ENCODE assay signal across 1 cellular context in the genomic region with DNA sequence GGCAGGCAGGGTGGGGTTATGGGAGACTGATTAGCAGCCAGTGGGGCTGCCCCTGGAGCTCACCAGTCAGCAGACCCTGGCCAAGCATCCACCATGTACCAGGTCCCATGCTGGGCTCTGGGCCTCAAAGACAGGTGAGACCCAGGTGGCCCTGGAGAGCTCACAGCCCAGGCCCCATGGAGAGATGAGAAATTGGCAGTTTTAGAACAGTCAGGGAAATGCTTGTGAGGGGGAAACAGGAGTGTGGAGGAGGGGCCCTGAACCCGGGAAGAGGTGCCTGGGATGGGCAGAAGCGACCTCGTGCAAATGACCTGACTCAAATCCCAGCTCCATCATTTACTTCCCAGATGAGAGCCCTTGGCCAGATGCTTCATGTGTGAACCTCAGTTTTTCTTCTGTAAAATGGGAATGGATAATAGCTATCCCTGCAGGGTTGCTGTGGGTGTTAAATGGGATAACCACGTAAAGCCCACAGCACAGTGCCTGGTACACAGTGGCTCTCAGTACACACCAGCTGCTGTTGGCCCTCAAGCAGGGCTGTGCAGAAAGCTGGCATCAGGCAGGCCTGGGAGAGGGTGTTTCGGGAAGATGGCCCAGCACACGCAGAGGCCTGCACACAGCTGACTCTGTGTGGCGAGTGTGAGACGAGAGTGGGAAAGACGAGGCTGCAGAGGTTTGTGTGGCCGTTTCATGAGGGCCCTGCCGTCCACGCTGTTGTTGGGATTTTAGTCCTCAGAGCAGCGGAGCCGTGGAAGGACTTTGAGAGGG.
TF ChIP-seq lines count a peak whose summit lies in the region.

No MANE protein-coding gene starts in this region.

TF ChIP-seq in GM23338, 12 proteins besides CTCF, POLR2A, EP300 and RAD21 (continued from another document):
- TF ChIP-seq, protein P1, sequence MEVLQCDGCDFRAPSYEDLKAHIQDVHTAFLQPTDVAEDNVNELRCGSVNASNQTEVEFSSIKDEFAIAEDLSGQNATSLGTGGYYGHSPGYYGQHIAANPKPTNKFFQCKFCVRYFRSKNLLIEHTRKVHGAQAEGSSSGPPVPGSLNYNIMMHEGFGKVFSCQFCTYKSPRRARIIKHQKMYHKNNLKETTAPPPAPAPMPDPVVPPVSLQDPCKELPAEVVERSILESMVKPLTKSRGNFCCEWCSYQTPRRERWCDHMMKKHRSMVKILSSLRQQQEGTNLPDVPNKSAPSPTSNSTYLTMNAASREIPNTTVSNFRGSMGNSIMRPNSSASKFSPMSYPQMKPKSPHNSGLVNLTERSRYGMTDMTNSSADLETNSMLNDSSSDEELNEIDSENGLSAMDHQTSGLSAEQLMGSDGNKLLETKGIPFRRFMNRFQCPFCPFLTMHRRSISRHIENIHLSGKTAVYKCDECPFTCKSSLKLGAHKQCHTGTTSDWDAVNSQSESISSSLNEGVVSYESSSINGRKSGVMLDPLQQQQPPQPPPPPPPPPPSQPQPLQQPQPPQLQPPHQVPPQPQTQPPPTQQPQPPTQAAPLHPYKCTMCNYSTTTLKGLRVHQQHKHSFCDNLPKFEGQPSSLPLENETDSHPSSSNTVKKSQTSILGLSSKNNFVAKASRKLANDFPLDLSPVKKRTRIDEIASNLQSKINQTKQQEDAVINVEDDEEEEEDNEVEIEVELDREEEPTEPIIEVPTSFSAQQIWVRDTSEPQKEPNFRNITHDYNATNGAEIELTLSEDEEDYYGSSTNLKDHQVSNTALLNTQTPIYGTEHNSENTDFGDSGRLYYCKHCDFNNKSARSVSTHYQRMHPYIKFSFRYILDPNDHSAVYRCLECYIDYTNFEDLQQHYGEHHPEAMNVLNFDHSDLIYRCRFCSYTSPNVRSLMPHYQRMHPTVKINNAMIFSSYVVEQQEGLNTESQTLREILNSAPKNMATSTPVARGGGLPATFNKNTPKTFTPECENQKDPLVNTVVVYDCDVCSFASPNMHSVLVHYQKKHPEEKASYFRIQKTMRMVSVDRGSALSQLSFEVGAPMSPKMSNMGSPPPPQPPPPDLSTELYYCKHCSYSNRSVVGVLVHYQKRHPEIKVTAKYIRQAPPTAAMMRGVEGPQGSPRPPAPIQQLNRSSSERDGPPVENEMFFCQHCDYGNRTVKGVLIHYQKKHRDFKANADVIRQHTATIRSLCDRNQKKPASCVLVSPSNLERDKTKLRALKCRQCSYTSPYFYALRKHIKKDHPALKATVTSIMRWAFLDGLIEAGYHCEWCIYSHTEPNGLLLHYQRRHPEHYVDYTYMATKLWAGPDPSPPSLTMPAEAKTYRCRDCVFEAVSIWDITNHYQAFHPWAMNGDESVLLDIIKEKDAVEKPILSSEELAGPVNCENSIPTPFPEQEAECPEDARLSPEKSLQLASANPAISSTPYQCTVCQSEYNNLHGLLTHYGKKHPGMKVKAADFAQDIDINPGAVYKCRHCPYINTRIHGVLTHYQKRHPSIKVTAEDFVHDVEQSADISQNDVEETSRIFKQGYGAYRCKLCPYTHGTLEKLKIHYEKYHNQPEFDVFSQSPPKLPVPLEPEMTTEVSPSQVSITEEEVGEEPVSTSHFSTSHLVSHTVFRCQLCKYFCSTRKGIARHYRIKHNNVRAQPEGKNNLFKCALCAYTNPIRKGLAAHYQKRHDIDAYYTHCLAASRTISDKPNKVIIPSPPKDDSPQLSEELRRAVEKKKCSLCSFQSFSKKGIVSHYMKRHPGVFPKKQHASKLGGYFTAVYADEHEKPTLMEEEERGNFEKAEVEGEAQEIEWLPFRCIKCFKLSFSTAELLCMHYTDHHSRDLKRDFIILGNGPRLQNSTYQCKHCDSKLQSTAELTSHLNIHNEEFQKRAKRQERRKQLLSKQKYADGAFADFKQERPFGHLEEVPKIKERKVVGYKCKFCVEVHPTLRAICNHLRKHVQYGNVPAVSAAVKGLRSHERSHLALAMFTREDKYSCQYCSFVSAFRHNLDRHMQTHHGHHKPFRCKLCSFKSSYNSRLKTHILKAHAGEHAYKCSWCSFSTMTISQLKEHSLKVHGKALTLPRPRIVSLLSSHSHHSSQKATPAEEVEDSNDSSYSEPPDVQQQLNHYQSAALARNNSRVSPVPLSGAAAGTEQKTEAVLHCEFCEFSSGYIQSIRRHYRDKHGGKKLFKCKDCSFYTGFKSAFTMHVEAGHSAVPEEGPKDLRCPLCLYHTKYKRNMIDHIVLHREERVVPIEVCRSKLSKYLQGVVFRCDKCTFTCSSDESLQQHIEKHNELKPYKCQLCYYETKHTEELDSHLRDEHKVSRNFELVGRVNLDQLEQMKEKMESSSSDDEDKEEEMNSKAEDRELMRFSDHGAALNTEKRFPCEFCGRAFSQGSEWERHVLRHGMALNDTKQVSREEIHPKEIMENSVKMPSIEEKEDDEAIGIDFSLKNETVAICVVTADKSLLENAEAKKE (CRISPR knock-in tag; IDR thresholded peaks at IDR 0.05) = no peak
- no peak for TF ChIP-seq EZH2phosphoT487 (IDR thresholded peaks at IDR 0.05; ENCODE audit: unreplicated experiment)
TF ChIP-seq in GM23338: peak in this region for 0.
